21 cellular contexts compared by ENCODE assay signal in the genomic region with DNA sequence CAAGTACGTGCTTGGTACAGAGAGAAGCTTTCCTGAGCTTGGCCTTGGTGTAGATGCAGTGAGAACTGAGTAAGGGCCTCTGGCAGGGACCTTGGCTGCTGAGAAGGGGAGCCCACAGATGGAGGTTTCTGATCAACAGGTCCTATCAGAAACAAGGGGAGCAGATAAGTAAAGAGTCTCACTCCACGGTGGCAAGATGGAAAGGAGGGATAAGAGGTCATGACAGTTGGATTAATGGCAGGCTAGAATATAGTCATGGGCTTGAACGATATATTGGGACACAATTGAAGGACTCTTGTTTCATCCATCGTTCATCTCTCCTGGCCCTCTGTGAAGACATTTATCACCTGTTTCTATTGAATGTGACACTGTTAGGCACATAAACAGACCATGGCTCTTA. TPM values are rescaled to one million over a fixed set of nuclear protein-coding genes. Genes with fewer than 3 reads are reported as not detected.
DNase-seq lines count a peak whose midpoint lies in the region; ATAC-seq, FAIRE-seq and TF ChIP-seq lines count a peak whose summit lies in the region.
"Had no signal": no experiment of that assay in that cellular context is flagged by ENCODE, and none has a peak within 500 bp of the region (broad histone marks: within the 10 kb centered on the region; RNA-seq: fewer than 3 reads in every experiment).

No MANE protein-coding gene starts in this region.

- H3K79me1 ChIP-seq in IMR-90 (ENCODE audit: low read depth in 1 of 2, low read length in 2 of 2) (peaks cover 11 to 26% of the 10 kb centered on the region in 2 experiments; a peak in 3 of 4 replicates), mesenchymal stem cell (replicated peaks; ENCODE audit: low read length, poor library complexity, severe bottlenecking) (no peaks in the 10 kb centered on the region), mesendoderm (ENCODE audit: low read length) (no peaks in the 10 kb centered on the region)

- peak overlapping the region; percentile 16; the same call in 2 of the 3 replicates for H3K4me2 ChIP-seq in A549
- H3K4me2 ChIP-seq in IMR-90 (ENCODE audit: low read depth, low read length) = no peak overlapping the region; the same call in 1 of the 2 replicates
- H3K4me2 ChIP-seq in astrocyte (ENCODE audit: low read length) = peak overlapping the region; percentile 46
- H3K4me2 ChIP-seq in mesenchymal stem cell (ENCODE audit: low read length, poor library complexity, severe bottlenecking) = peak overlapping the region; percentile 25
- no peak overlapping the region for H3K4me2 ChIP-seq in mesendoderm (ENCODE audit: low read length)

- H3K14ac ChIP-seq in IMR-90 (replicated peaks; ENCODE audit: low read depth, low read length) = peak overlapping the region; percentile 68
- no peak overlapping the region for H3K14ac ChIP-seq in mesenchymal stem cell (ENCODE audit: low read length in 2 of 2)

- H3K23ac ChIP-seq in IMR-90 (ENCODE audit: low read depth, low read length) (no peak overlapping the region; the same call in 1 of the 2 replicates), mesenchymal stem cell (ENCODE audit: low read length in 2 of 2) (no peak overlapping the region), mesendoderm (ENCODE audit: low read length) (no peak overlapping the region)

- H2AFZ ChIP-seq in IMR-90 (replicated peaks; ENCODE audit: low read length, poor library complexity) (no peak overlapping the region), astrocyte (ENCODE audit: low read depth, low read length) (no peak overlapping the region), mesenchymal stem cell (ENCODE audit: low read depth, low read length) (no peak overlapping the region)

- ATAC-seq in A549 (no peak), IMR-90 (ENCODE audit: low read depth) (no peak), GM21825 (IDR thresholded peaks at IDR 0.05; ENCODE audit: unreplicated experiment) (no peak)
- ATAC-seq: GM12878 had no signal

- H4K5ac ChIP-seq in IMR-90 (ENCODE audit: low read depth, low read length) = no peak overlapping the region
- H4K5ac ChIP-seq in mesendoderm (ENCODE audit: low read length) = no peak overlapping the region

- CTCF ChIA-PET in A549 (lab: Yijun Ruan, JAX) = no interaction called here
- CTCF ChIA-PET in IMR-90 (lab: Yijun Ruan, JAX) = no interaction called here

- H2BK120ac ChIP-seq in IMR-90 (ENCODE audit: low read depth, low read length) = no peak overlapping the region
- H2BK120ac ChIP-seq in mesenchymal stem cell (ENCODE audit: low read depth, low read length) = no peak overlapping the region
- H2BK120ac ChIP-seq in mesendoderm (ENCODE audit: low read depth, low read length) = no peak overlapping the region

- H3K4me3 ChIP-seq in A549 (no peak overlapping the region), IMR-90 (ENCODE audit: insufficient read depth, low read depth, low read length) (no peak overlapping the region), astrocyte (ENCODE audit: insufficient read depth, low read depth, low read length) (no peak overlapping the region), mesenchymal stem cell (ENCODE audit: insufficient read depth in 1 of 2, low read depth in 1 of 2, low read length in 2 of 2) (no peak overlapping the region), mesendoderm (ENCODE audit: low read length) (no peak overlapping the region)
- H3K4me3 ChIP-seq: GM12878, Peyer's patch had no signal

- H3K27ac ChIP-seq in A549 (peak overlapping the region; percentile 11 to 86; a peak in 3 of 6 replicates), IMR-90 (ENCODE audit: insufficient read depth, low read length) (no peak overlapping the region), astrocyte (ENCODE audit: low read depth, low read length) (peak overlapping the region; percentile 29), mesenchymal stem cell (ENCODE audit: low read length, poor library complexity, severe bottlenecking) (peak overlapping the region; percentile 6), mesendoderm (ENCODE audit: low read depth, low read length) (no peak overlapping the region)
- H3K27ac ChIP-seq: Peyer's patch had no signal

- TF ChIP-seq POLR2A in A549 (IDR thresholded peaks at IDR 0.05; ENCODE audit: low read length) = no peak
- no peak for TF ChIP-seq POLR2A in IMR-90 (IDR thresholded peaks at IDR 0.05; ENCODE audit: low read depth, low read length)

- H2AK5ac ChIP-seq in IMR-90 (ENCODE audit: low read depth, low read length) (peak overlapping the region; percentile 92; the same call in 1 of the 2 replicates), mesenchymal stem cell (ENCODE audit: low read length, severe bottlenecking) (peak overlapping the region; percentile 49), mesendoderm (ENCODE audit: low read length) (no peak overlapping the region)

- H3K4me1 Mint-ChIP-seq in astrocyte (ENCODE audit: low read depth, unreplicated experiment) = peaks cover 13% of the 10 kb centered on the region

- H3K36me3 Mint-ChIP-seq in astrocyte (ENCODE audit: low read depth, unreplicated experiment) = no peaks in the 10 kb centered on the region

- FAIRE-seq in A549 (lab: Jason Lieb, UNC) = no peak
- no peak for FAIRE-seq in astrocyte (lab: Jason Lieb, UNC)
- FAIRE-seq: GM12878, H1 had no signal

- H3K56ac ChIP-seq in IMR-90 (ENCODE audit: extremely low read depth, insufficient read depth, low read length) (no peak overlapping the region), mesendoderm (ENCODE audit: low read length) (no peak overlapping the region)

- H3K36me3 ChIP-seq in IMR-90 (ENCODE audit: control insufficient read depth, insufficient read depth, low read length) (no peaks in the 10 kb centered on the region), astrocyte (ENCODE audit: insufficient read depth, low read length) (peaks cover 3% of the 10 kb centered on the region), mesenchymal stem cell (ENCODE audit: control insufficient read depth in 1 of 2, insufficient read depth in 2 of 2, low read depth in 1 of 2, low read length in 2 of 2) (peaks cover 0 to 3% of the 10 kb centered on the region in 2 experiments), mesendoderm (ENCODE audit: control insufficient read depth, insufficient read depth, low read length) (no peaks in the 10 kb centered on the region)
- H3K36me3 ChIP-seq: Peyer's patch had no signal

- peaks cover 54% of the 10 kb centered on the region for H3K79me2 ChIP-seq in astrocyte (ENCODE audit: insufficient read depth, low read length)
- H3K79me2 ChIP-seq in mesendoderm (ENCODE audit: control insufficient read depth, insufficient read depth, low read length) = no peaks in the 10 kb centered on the region

- H2BK20ac ChIP-seq in IMR-90 (ENCODE audit: low read depth, low read length) = peak overlapping the region; percentile 69; the same call in 1 of the 2 replicates

- H2BK5ac ChIP-seq in IMR-90 (ENCODE audit: low read depth, low read length, poor library complexity, severe bottlenecking) = peak overlapping the region; percentile 35
- H2BK5ac ChIP-seq in mesenchymal stem cell (ENCODE audit: low read depth, low read length, poor library complexity, severe bottlenecking) = no peak overlapping the region
- H2BK5ac ChIP-seq in mesendoderm (ENCODE audit: low read length) = no peak overlapping the region

- H4K8ac ChIP-seq in IMR-90 (ENCODE audit: low read depth in 2 of 2, low read length in 2 of 2) (0 out of 4 replicates have a peak overlapping the region, but pooled peaks of 1 of the 2 experiments have one; percentile 29), mesenchymal stem cell (ENCODE audit: low read length) (no peak overlapping the region), mesendoderm (ENCODE audit: low read depth, low read length) (no peak overlapping the region)

- no peak overlapping the region for H2AK9ac ChIP-seq in IMR-90 (replicated peaks; ENCODE audit: low read depth, low read length, poor library complexity)

- H3K9me1 ChIP-seq in IMR-90 (ENCODE audit: insufficient read depth, low read length) = peaks cover 13% of the 10 kb centered on the region

- no peak overlapping the region for H3K27ac Mint-ChIP-seq in astrocyte (ENCODE audit: unreplicated experiment)
- H3K27ac Mint-ChIP-seq: CD4-positive, alpha-beta T cell had no signal

- no peaks in the 10 kb centered on the region for H3K9me3 ChIP-seq in A549
- H3K9me3 ChIP-seq in IMR-90 (ENCODE audit: control insufficient read depth, insufficient read depth, low read length) = no peaks in the 10 kb centered on the region
- H3K9me3 ChIP-seq in astrocyte (ENCODE audit: insufficient read depth, low read depth, low read length) = no peaks in the 10 kb centered on the region
- no peaks in the 10 kb centered on the region for H3K9me3 ChIP-seq in mesenchymal stem cell (ENCODE audit: control insufficient read depth, low read length)
- H3K9me3 ChIP-seq: Peyer's patch had no signal

- H3K18ac ChIP-seq in IMR-90 (ENCODE audit: low read depth, low read length) = peak overlapping the region; percentile 83; the same call in 1 of the 2 replicates
- H3K18ac ChIP-seq in mesenchymal stem cell (ENCODE audit: low read depth in 1 of 2, low read length in 2 of 2) = no peak overlapping the region
- H3K18ac ChIP-seq in mesendoderm (ENCODE audit: low read length) = no peak overlapping the region

- in situ Hi-C loops in IMR-90 (cut with MboI; ENCODE audit: low sequenced_read_pairs) = no loop called here

- H3K27me3 Mint-ChIP-seq in astrocyte (ENCODE audit: low read depth, unreplicated experiment) = no peaks in the 10 kb centered on the region

- peak overlapping the region; percentile 81; the same call in 1 of the 2 replicates for H3K4ac ChIP-seq in IMR-90 (ENCODE audit: low read depth, low read length)
- H3K4ac ChIP-seq in mesenchymal stem cell (ENCODE audit: low read depth in 1 of 2, low read length in 2 of 2) = no peak overlapping the region
- no peak overlapping the region for H3K4ac ChIP-seq in mesendoderm (ENCODE audit: low read depth, low read length)

- no peaks in the 10 kb centered on the region for H3K9me3 Mint-ChIP-seq in astrocyte (ENCODE audit: unreplicated experiment)
- H3K9me3 Mint-ChIP-seq: CD4-positive, alpha-beta T cell had no signal

- intact Hi-C loops in IMR-90 (cut with micrococcal nuclease) = no loop called here

- TF ChIP-seq CTCF in A549 (IDR thresholded peaks at IDR 0.05) (no peak), IMR-90 (conservative IDR thresholded peaks at IDR 0.05; ENCODE audit: low read depth, low read length) (no peak), astrocyte (IDR thresholded peaks at IDR 0.05; ENCODE audit: insufficient read depth, low read depth, low read length) (no peak)

- 87% methylated on average over 4 of the region's 4 CpGs for WGBS in A549 (ENCODE audit: missing lambda C conversion rate)
- WGBS in IMR-90 (ENCODE audit: extremely low coverage in 2 of 2, insufficient read length in 1 of 2), 2 experiments = 87% methylated on average over 3 of the region's 4 CpGs; no CpG with 5 or more reads in 1 of the 2 experiments
- WGBS in mesenchymal stem cell = 96% methylated on average over 4 of the region's 4 CpGs
- WGBS in mesendoderm (ENCODE audit: extremely low coverage, insufficient coverage, low lambda C conversion rate) = no CpG with 5 or more reads among the region's 4 CpGs

- BruUV-seq in IMR-90 (replicated peaks; lab: Mats Ljungman, UMichigan) = no TSS peak

- H3K9ac ChIP-seq in IMR-90 (ENCODE audit: low read depth, low read length) (no peak overlapping the region), astrocyte (ENCODE audit: low read length) (no peak overlapping the region), mesenchymal stem cell (ENCODE audit: low read length) (no peak overlapping the region), mesendoderm (ENCODE audit: low read length) (no peak overlapping the region)

- POLR2A ChIA-PET in A549 (lab: Yijun Ruan, JAX) = no interaction called here
- POLR2A ChIA-PET in IMR-90 (lab: Charles Lee; ENCODE audit: unreplicated experiment) = no interaction called here

- H3K27me3 ChIP-seq in IMR-90 (ENCODE audit: control insufficient read depth, insufficient read depth, low read length) (no peaks in the 10 kb centered on the region), astrocyte (ENCODE audit: insufficient read depth, low read length) (no peaks in the 10 kb centered on the region), mesenchymal stem cell (ENCODE audit: control insufficient read depth in 1 of 2, insufficient read depth in 1 of 2, low read length in 2 of 2) (no peaks in the 10 kb centered on the region), mesendoderm (ENCODE audit: insufficient read depth, low read length, poor library complexity) (no peaks in the 10 kb centered on the region)
- H3K27me3 ChIP-seq: Peyer's patch had no signal

- no peak overlapping the region for H3K4me3 Mint-ChIP-seq in astrocyte (ENCODE audit: unreplicated experiment)
- H3K4me3 Mint-ChIP-seq: CD4-positive, alpha-beta T cell had no signal

- H3K4me1 ChIP-seq in A549 (peaks cover 88% of the 10 kb centered on the region), IMR-90 (ENCODE audit: control insufficient read depth, insufficient read depth, low read length) (peaks cover 9% of the 10 kb centered on the region), astrocyte (ENCODE audit: insufficient read depth, low read length) (peaks cover 31% of the 10 kb centered on the region), mesenchymal stem cell (ENCODE audit: control insufficient read depth, insufficient read depth, low read depth, low read length) (peaks cover 7% of the 10 kb centered on the region), mesendoderm (ENCODE audit: control insufficient read depth, low read depth, low read length) (peaks cover 2% of the 10 kb centered on the region)
- H3K4me1 ChIP-seq: Peyer's patch had no signal

- DNase-seq in A549 (ENCODE audit: low read depth in 1 of 2, low spot score in 1 of 2) (no peak), IMR-90 (no peak), astrocyte (ENCODE audit: low read depth) (no peak), mesenchymal stem cell (no peak), mesendoderm (no peak), T1000 (lab: John Stamatoyannopoulos, UW) (no peak)
- no peak for DNase-seq in activated T-cell treated with anti-CD3 and anti-CD28 coated beads, Interleukin-2, amount 50 U/mL, for 1 hour
- DNase-seq: 8988T; CD4-positive, alpha-beta T cell; DMS53; Kasumi-1; NCI-H1105; NCI-H2081; NCI-H2171 treated with DMSO at 0.1 percent for 48 hours; NCI-H446; NCI-H526 treated with DMSO at 0.1 percent for 48 hours; Peyer's patch; Right ventricle myocardium superior had no signal

- dilution Hi-C loops in IMR-90 (cut with HindIII; ENCODE audit: low sequenced_read_pairs, unreplicated experiment) = no loop called here

- no peak overlapping the region for H4K91ac ChIP-seq in IMR-90 (ENCODE audit: insufficient read depth, low read depth, low read length)
- H4K91ac ChIP-seq in mesenchymal stem cell (ENCODE audit: low read length) = no peak overlapping the region

- no peaks in the 10 kb centered on the region for H4K20me1 ChIP-seq in IMR-90 (ENCODE audit: insufficient read depth, low read length)
- H4K20me1 ChIP-seq in astrocyte (ENCODE audit: insufficient read depth, low read length) = no peaks in the 10 kb centered on the region

- H2BK15ac ChIP-seq in IMR-90 (ENCODE audit: low read depth, low read length) (peak overlapping the region; percentile 25; the same call in 1 of the 3 replicates), mesenchymal stem cell (ENCODE audit: low read depth, poor library complexity, severe bottlenecking) (no peak overlapping the region), mesendoderm (replicated peaks; ENCODE audit: low read depth) (no peak overlapping the region)

- TF ChIP-seq EP300 in A549 (IDR thresholded peaks at IDR 0.05) = no peak

- H2BK12ac ChIP-seq in mesenchymal stem cell (ENCODE audit: low read length in 2 of 2) = no peak overlapping the region

- TF ChIP-seq RAD21 in A549 (conservative IDR thresholded peaks at IDR 0.05 in 1 of 2, IDR thresholded peaks at IDR 0.05 in 1 of 2) = no peak
- no peak for TF ChIP-seq RAD21 in IMR-90 (IDR thresholded peaks at IDR 0.05; ENCODE audit: low read length)

RNA-seq across cellular contexts. Expression of a gene that starts 41.5 kb away (rescaled TPM):
- polyA plus RNA-seq in A549 (2011; rRNA removed) (161 and 165 TPM in 2 replicates), A549 (2017; fragmentation: RNase III; extraction: RNeasy Plus Mini Kit Qiagen cat#74134 plus additional on column Dnase treatment) (65.1 to 77.9 TPM (median 72.3 TPM) in 3 replicates), IMR-90 (2012; rRNA removed) (14.5 and 15.0 TPM in 2 replicates)
- 35.2 and 44.0 TPM in 2 replicates for polyA plus RNA-seq in A549 (2012; cell fraction: cytosol; rRNA removed)
- 33.9 and 45.5 TPM in 2 replicates for polyA plus RNA-seq in A549 (2012; cell fraction: nucleus; rRNA removed)
- polyA minus RNA-seq in A549 (2011; rRNA and poly(A)+ RNA removed) = 417 and 431 TPM in 2 replicates
- total RNA-seq in IMR-90 (2012; rRNA removed) (68.0 and 84.6 TPM in 2 replicates), astrocyte (7.9 and 8.2 TPM in 2 replicates)
- polyA plus RNA-seq in IMR-90 (2012; cell fraction: cytosol; rRNA removed) = 7.0 and 7.9 TPM in 2 replicates
- 3.0 and 10.6 TPM in 2 replicates for polyA plus RNA-seq in IMR-90 (2012; cell fraction: nucleus; rRNA removed; ENCODE audit: low replicate concordance)
- polyA plus RNA-seq in mesenchymal stem cell (2013, experiment 1 of 2) = 0.19 TPM
- 0.38 TPM for polyA plus RNA-seq in mesenchymal stem cell (2013, experiment 2 of 2)
- polyA plus RNA-seq in mesendoderm (2013, experiment 1 of 2) = 4.0 TPM
- 3.7 TPM for polyA plus RNA-seq in mesendoderm (2013, experiment 2 of 2)

Comparison
In these comparisons a context has a peak if more than half of its experiments do, and no peak if none do; other contexts are left out.
1. H3K27ac ChIP-seq: peak in A549 (2 of 2), astrocyte (single experiment) and mesenchymal stem cell (single experiment); none in IMR-90 (single experiment) and mesendoderm (single experiment).
2. H3K4me2 ChIP-seq: peak in A549 (single experiment), astrocyte (single experiment) and mesenchymal stem cell (single experiment); none in IMR-90 (single experiment) and mesendoderm (single experiment).